ENCODE assay signal across 29 cellular contexts in genomic region chr2:32228181-32228580, GRCh38. TPM values are rescaled to one million over a fixed set of nuclear protein-coding genes. Genes with fewer than 3 reads are reported as not detected.
"Had no signal": no experiment of that assay in that cellular context is flagged by ENCODE, and none has a peak within 500 bp of the region (broad histone marks: within the 10 kb centered on the region; RNA-seq: fewer than 3 reads in every experiment).

No MANE protein-coding gene starts in this region.

- H3K9me3 ChIP-seq: left lung, lower lobe of right lung, ovary, right atrium auricular region, sigmoid colon, spleen, suprapubic skin, thoracic aorta, tibial artery, uterus had no signal

- H3K36me3 ChIP-seq: ovary, thoracic aorta, uterus had no signal

- DNase-seq: hypothalamus; immature natural killer cell; kidney; left colon; left lung; lower lobe of right lung; mammary epithelial cell; mesenchymal stem cell; naive B cell; natural killer cell; ovary; sigmoid colon; small intestine; spleen; stimulated activated CD4-positive, alpha-beta T cell treated with anti-CD3 and anti-CD28 coated beads, Interleukin-4, amount 100 ng/mL, for 24 hours; stimulated activated naive CD4-positive, alpha-beta T cell; tibial artery; uterus had no signal

- ATAC-seq: left colon; left lung; lower lobe of right lung; natural killer cell; stimulated activated effector memory CD8-positive, alpha-beta T cell treated with anti-CD3 and anti-CD28 coated beads, Interleukin-12 subunit alpha, Interleukin-12 subunit beta, amount 100 ng/mL, for 72 hours had no signal

- H3K27ac ChIP-seq: left lung, lower lobe of right lung, ovary, right atrium auricular region, sigmoid colon, spleen, suprapubic skin, thoracic aorta, tibial artery, uterus had no signal

- H3K4me3 ChIP-seq: left lung, lower lobe of right lung, ovary, right atrium auricular region, sigmoid colon, spleen, suprapubic skin, thoracic aorta, tibial artery, uterus had no signal

- FAIRE-seq: islet of Langerhans, kidney, small intestine had no signal

- H3K27ac Mint-ChIP-seq: progenitor cell of endocrine pancreas; stimulated activated effector memory CD8-positive, alpha-beta T cell treated with anti-CD3 and anti-CD28 coated beads, Interleukin-12 subunit alpha, Interleukin-12 subunit beta, amount 100 ng/mL, for 72 hours; stimulated activated naive CD8-positive, alpha-beta T cell treated with anti-CD3 and anti-CD28 coated beads, Interleukin-15, Interleukin-2, amounts not matched to agents 100 ng/mL and 50 ng/mL, for 24 hours; type B pancreatic cell had no signal

- H3K4me3 Mint-ChIP-seq: immature natural killer cell; naive B cell; natural killer cell; stimulated activated effector memory CD8-positive, alpha-beta T cell treated with anti-CD3 and anti-CD28 coated beads, Interleukin-12 subunit alpha, Interleukin-12 subunit beta, amount 100 ng/mL, for 72 hours; stimulated activated naive CD8-positive, alpha-beta T cell treated with anti-CD3 and anti-CD28 coated beads, Interleukin-15, Interleukin-2, amounts not matched to agents 100 ng/mL and 50 ng/mL, for 24 hours; type B pancreatic cell had no signal

- H3K4me1 ChIP-seq: left lung, lower lobe of right lung, right atrium auricular region, sigmoid colon, spleen, suprapubic skin, tibial artery, uterus had no signal

- H3K27me3 ChIP-seq: left lung, ovary, right atrium auricular region, sigmoid colon, spleen, suprapubic skin, tibial artery, uterus had no signal

- H3K4me1 Mint-ChIP-seq: naive B cell; stimulated activated effector memory CD8-positive, alpha-beta T cell treated with anti-CD3 and anti-CD28 coated beads, Interleukin-12 subunit alpha, Interleukin-12 subunit beta, amount 100 ng/mL, for 72 hours had no signal

- H3K9me3 Mint-ChIP-seq: immature natural killer cell; naive B cell; natural killer cell; stimulated activated effector memory CD8-positive, alpha-beta T cell treated with anti-CD3 and anti-CD28 coated beads, Interleukin-12 subunit alpha, Interleukin-12 subunit beta, amount 100 ng/mL, for 72 hours; stimulated activated naive CD8-positive, alpha-beta T cell treated with anti-CD3 and anti-CD28 coated beads, Interleukin-15, Interleukin-2, amounts not matched to agents 100 ng/mL and 50 ng/mL, for 24 hours; type B pancreatic cell had no signal

- H3K27me3 Mint-ChIP-seq: naive B cell; progenitor cell of endocrine pancreas; stimulated activated naive CD8-positive, alpha-beta T cell treated with anti-CD3 and anti-CD28 coated beads, Interleukin-15, Interleukin-2, amounts not matched to agents 100 ng/mL and 50 ng/mL, for 24 hours; type B pancreatic cell had no signal

RNA-seq across cellular contexts. Expression of gene NLRC4, which starts 36.5 kb away (rescaled TPM):
- total RNA-seq: mammary epithelial cell, progenitor cell of endocrine pancreas, pulmonary artery endothelial cell, renal cortical epithelial cell had no signal
- polyA plus RNA-seq: mammary epithelial cell, neural cell had no signal
